In the genomic region with DNA sequence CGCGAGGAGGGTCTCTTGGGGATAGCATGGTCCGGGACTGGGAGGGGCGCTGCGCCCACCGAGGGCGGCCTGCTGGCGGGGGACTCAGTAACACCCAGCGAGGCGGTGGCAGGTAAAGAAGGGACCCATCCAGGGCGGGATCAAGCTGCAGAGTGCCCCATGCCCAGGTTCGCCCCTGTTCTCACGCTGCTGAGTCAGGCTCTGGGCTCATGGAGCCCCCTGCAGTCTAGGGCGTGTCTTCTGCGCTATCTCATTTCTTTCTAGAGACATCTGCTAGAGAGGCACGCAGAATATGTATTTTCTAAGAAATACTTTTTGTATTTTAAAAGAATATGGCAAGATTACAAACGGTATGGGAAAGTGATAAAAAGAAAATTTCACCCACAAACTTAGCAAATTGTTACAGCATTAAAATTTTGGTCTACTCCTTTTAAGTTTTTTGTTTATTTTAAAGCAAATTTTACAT, we compare ENCODE assay signal across 8 cellular contexts. TPM values are rescaled to one million over a fixed set of nuclear protein-coding genes. Genes with fewer than 3 reads are reported as not detected.
DNase-seq lines count a peak whose midpoint lies in the region; ATAC-seq lines count a peak whose summit lies in the region.

No MANE protein-coding gene starts in this region.

- ATAC-seq in HG02885 (IDR thresholded peaks at IDR 0.05; ENCODE audit: poor library complexity, unreplicated experiment) (peak; percentile 36), HG02623 (IDR thresholded peaks at IDR 0.05; ENCODE audit: unreplicated experiment) (no peak)

- DNase-seq in stimulated activated CD4-positive, alpha-beta T cell treated with anti-CD3 and anti-CD28 coated beads, Interleukin-15, amount 100 ng/mL, for 24 hours: peak; percentile 34
- no peak for DNase-seq in stimulated activated CD4-positive, alpha-beta T cell treated with anti-CD3 and anti-CD28 coated beads, Interleukin-4, amount 100 ng/mL, for 24 hours
- DNase-seq in NCI-H460 (ENCODE audit: extremely low read depth, low read depth) (peak; percentile 53), astrocyte of the hippocampus (ENCODE audit: low read depth, low spot score) (peak; percentile 69), iPS-NIHi7 (ENCODE audit: extremely low spot score) (peak; percentile 56)
- DNase-seq in stimulated activated CD8-positive, alpha-beta memory T cell treated with anti-CD3 and anti-CD28 coated beads, Interleukin-4, amount 100 ng/mL, for 48 hours: peak; percentile 48

RNA-seq across cellular contexts. Expression of gene EPDR1, which starts 0.9 kb away (rescaled TPM):
- total RNA-seq in NCI-H460 (2014; rRNA removed; shearing (Covaris generic)): 103 and 109 TPM in 2 replicates
- polyA plus RNA-seq in NCI-H460 (2014; cell fraction: nucleus; rRNA removed): 181 and 201 TPM in 2 replicates

RNA-seq across cellular contexts. Expression of gene SFRP4, which starts 4.8 kb away (rescaled TPM):
- 0.09 and 0.27 TPM in 2 replicates for total RNA-seq in NCI-H460 (2014; rRNA removed; shearing (Covaris generic))
- polyA plus RNA-seq in NCI-H460 (2014; cell fraction: nucleus; rRNA removed): 0.14 and 0.28 TPM in 2 replicates
